Comparison of ENCODE assay signal across 11 cellular contexts in genomic region chr1:183480971-183481431, GRCh38. TPM values are rescaled to one million over a fixed set of nuclear protein-coding genes. Genes with fewer than 3 reads are reported as not detected.
DNase-seq lines count a peak whose midpoint lies in the region; ATAC-seq, FAIRE-seq and TF ChIP-seq lines count a peak whose summit lies in the region.
"Had no signal": no experiment of that assay in that cellular context is flagged by ENCODE, and none has a peak within 500 bp of the region (broad histone marks: within the 10 kb centered on the region; RNA-seq: fewer than 3 reads in every experiment).

No MANE protein-coding gene starts in this region.

- H3K9me3 ChIP-seq in right lobe of liver (no peaks in the 10 kb centered on the region), HepG2 (ENCODE audit: low read length) (no peaks in the 10 kb centered on the region), WERI-Rb-1 (ENCODE audit: severe bottlenecking) (no peaks in the 10 kb centered on the region)

- H3K4me3 ChIP-seq in right lobe of liver (no peak overlapping the region), HepG2 (replicated peaks in 1 of 3; ENCODE audit: insufficient read depth in 1 of 3, low read depth in 2 of 3, low read length in 3 of 3) (no peak overlapping the region), WERI-Rb-1 (ENCODE audit: low read depth, low read length) (no peak overlapping the region)

- no peaks in the 10 kb centered on the region for H3K36me3 Mint-ChIP-seq in type B pancreatic cell

- 46% methylated on average over 1 of the region's 1 CpG for WGBS in right lobe of liver (ENCODE audit: insufficient coverage, low coverage, low lambda C conversion rate, missing lambda C conversion rate)
- 100% methylated on average over 1 of the region's 1 CpG for WGBS in HepG2 (ENCODE audit: low lambda C conversion rate)

- in situ Hi-C loops in HepG2 (cut with HindIII; ENCODE audit: extremely low pct_ligation_motif_present, low pct_unique_long_range_greater_than_20kb), result no loop called here

- peaks cover 99% of the 10 kb centered on the region for H3K79me2 ChIP-seq in HepG2 (ENCODE audit: insufficient read depth, low read length)

- TF ChIP-seq CTCF in right lobe of liver (IDR thresholded peaks at IDR 0.05), result no peak
- TF ChIP-seq CTCF in HepG2 (CRISPR knock-in tag; IDR thresholded peaks at IDR 0.05), result no peak
- no peak for TF ChIP-seq CTCF in WERI-Rb-1 (IDR thresholded peaks at IDR 0.05; ENCODE audit: low read depth, low read length)
- no peak for TF ChIP-seq CTCF in type B pancreatic cell (conservative IDR thresholded peaks at IDR 0.05)

- no peak overlapping the region for H3K27ac ChIP-seq in right lobe of liver
- H3K27ac ChIP-seq in HepG2 (ENCODE audit: extremely low read length, insufficient read depth, low read length), result no peak overlapping the region
- peak overlapping the region; percentile 15 for H3K27ac ChIP-seq in WERI-Rb-1

- TF ChIP-seq POLR2A in right lobe of liver (IDR thresholded peaks at IDR 0.05) (no peak), HepG2 (IDR thresholded peaks at IDR 0.05; ENCODE audit: insufficient read depth in 1 of 2, low read depth in 2 of 2, low read length in 2 of 2) (no peak)

- DNase-seq in right lobe of liver (no peak), HepG2 (ENCODE audit: low spot score) (no peak), WERI-Rb-1 (no peak), type B pancreatic cell (ENCODE audit: extremely low spot score, unreplicated experiment) (no peak), NK-92 (lab: John Stamatoyannopoulos, UW; ENCODE audit: unreplicated experiment) (no peak), T-helper 9 cell (no peak), NCI-H524 (lab: John Stamatoyannopoulos, UW) (no peak)
- DNase-seq: NCI-H510A treated with DMSO at 0.1 percent for 48 hours had no signal

- H3K27me3 Mint-ChIP-seq in type B pancreatic cell, result no peaks in the 10 kb centered on the region
- H3K27me3 Mint-ChIP-seq: brain had no signal

- H3K4me1 ChIP-seq in right lobe of liver (peaks cover 0 to 19% (median 2%) of the 10 kb centered on the region in 4 donors), HepG2 (ENCODE audit: insufficient read depth, low read length) (peaks cover 32% of the 10 kb centered on the region)

- H3K4me3 Mint-ChIP-seq in type B pancreatic cell, result no peak overlapping the region
- H3K4me3 Mint-ChIP-seq: neural crest cell had no signal

- no peak overlapping the region for H3K9ac ChIP-seq in HepG2 (ENCODE audit: insufficient read depth, low read depth, low read length)

- BruUV-seq in HepG2 (replicated peaks; lab: Mats Ljungman, UMichigan), result no TSS peak

- no peak overlapping the region for H2AFZ ChIP-seq in HepG2 (ENCODE audit: low read length)

- FAIRE-seq in HepG2 (lab: Jason Lieb, UNC), result no peak

- ATAC-seq in right lobe of liver, result peak in 3 of 4 donors; percentile 32 to 61 (median 43)
- ATAC-seq in HepG2, result no peak
- peak; percentile 48 for ATAC-seq in HG03025 (IDR thresholded peaks at IDR 0.05; ENCODE audit: low FRiP score, unreplicated experiment)

- no peak for TF ChIP-seq EP300 in HepG2 (IDR thresholded peaks at IDR 0.05; ENCODE audit: low read depth in 2 of 2, low read length in 2 of 2)
- TF ChIP-seq EP300 in HepG2 (CRISPR knock-in tag; IDR thresholded peaks at IDR 0.05; ENCODE audit: borderline replicate concordance), result no peak

- H3K4me1 Mint-ChIP-seq in type B pancreatic cell (ENCODE audit: unreplicated experiment), result peaks cover 23% of the 10 kb centered on the region

- TF ChIP-seq RAD21 in HepG2 (CRISPR knock-in tag; IDR thresholded peaks at IDR 0.05), result no peak

- no peaks in the 10 kb centered on the region for H3K27me3 ChIP-seq in right lobe of liver
- H3K27me3 ChIP-seq in HepG2 (ENCODE audit: control insufficient read depth in 1 of 2, insufficient read depth in 2 of 2, low read length in 2 of 2), result no peaks in the 10 kb centered on the region
- no peaks in the 10 kb centered on the region for H3K27me3 ChIP-seq in WERI-Rb-1 (ENCODE audit: insufficient read depth, low read depth, severe bottlenecking)

- CTCF ChIA-PET in HepG2 (lab: Yijun Ruan, JAX; ENCODE audit: low intra/inter-chr PET ratio, low total read pairs), result no interaction called here

- H4K20me1 ChIP-seq in HepG2 (ENCODE audit: insufficient read depth, low read length), result peaks cover 12% of the 10 kb centered on the region

- no peaks in the 10 kb centered on the region for H3K9me3 Mint-ChIP-seq in type B pancreatic cell
- H3K9me3 Mint-ChIP-seq: brain, neural crest cell had no signal

- POLR2A ChIA-PET in HepG2 (lab: Yijun Ruan, JAX), result no interaction called here

- H3K36me3 ChIP-seq in right lobe of liver, result no peaks in the 10 kb centered on the region
- peaks cover 0 to 4% of the 10 kb centered on the region in 2 experiments; a peak in 1 of 5 replicates for H3K36me3 ChIP-seq in HepG2 (replicated peaks in 1 of 2; ENCODE audit: control insufficient read depth in 1 of 2, insufficient read depth in 2 of 2, low read length in 2 of 2)
- H3K36me3 ChIP-seq in WERI-Rb-1, result no peaks in the 10 kb centered on the region; the same call in 1 of the 2 replicates

- peak overlapping the region; percentile 34 for H3K27ac Mint-ChIP-seq in type B pancreatic cell
- H3K27ac Mint-ChIP-seq: brain had no signal

- no peak overlapping the region for H3K4me2 ChIP-seq in HepG2 (ENCODE audit: low read depth, low read length)

- intact Hi-C loops in right lobe of liver (cut with DNase I) (no loop called here), HepG2 (cut with micrococcal nuclease; ENCODE audit: unreplicated experiment) (no loop called here)

TF ChIP-seq in HepG2, 621 proteins besides CTCF, POLR2A, EP300 and RAD21:
- TF ChIP-seq HINFP (CRISPR knock-in tag; IDR thresholded peaks at IDR 0.05; ENCODE audit: low read depth), result no peak
- TF ChIP-seq ZNF556 (CRISPR knock-in tag; IDR thresholded peaks at IDR 0.05; ENCODE audit: borderline replicate concordance), result no peak
- TF ChIP-seq ZFP36L1 (CRISPR knock-in tag; IDR thresholded peaks at IDR 0.05), result no peak
- no peak for TF ChIP-seq FOXK2 (IDR thresholded peaks at IDR 0.05)

RNA-seq across cellular contexts. Expression of gene SMG7, which starts 8.7 kb away (rescaled TPM):
- total RNA-seq in right lobe of liver (10 to 100 TPM; 23.5 to 35.3 (median 25.2) TPM), HepG2 (2016; rRNA removed; fragmentation: Illumina TruSeq; extraction: Trizol) (14.9 and 40.3 TPM in 2 replicates), type B pancreatic cell (ENCODE audit: low replicate concordance) (63.4 and 69.6 TPM in 2 replicates)
- total RNA-seq in HepG2 (2016; cell fraction: cytosol; rRNA removed; fragmentation: Illumina TruSeq; extraction: Trizol; ENCODE audit: low read depth), result 6.7 and 8.4 TPM in 2 replicates
- 11.5 and 40.7 TPM in 2 replicates for total RNA-seq in HepG2 (2016; cell fraction: insoluble cytoplasmic fraction; rRNA removed; fragmentation: Illumina TruSeq; extraction: Trizol)
- 27.0 and 30.3 TPM in 2 replicates for total RNA-seq in HepG2 (2016; cell fraction: membrane; rRNA removed; fragmentation: Illumina TruSeq; extraction: Trizol)
- total RNA-seq in HepG2 (2016; cell fraction: nucleus; rRNA removed; fragmentation: Illumina TruSeq; extraction: Trizol), result 30.8 and 47.3 TPM in 2 replicates
- polyA plus RNA-seq in HepG2 (2011; rRNA removed), result 26.7 and 27.9 TPM in 2 replicates
- polyA plus RNA-seq in HepG2 (2011; cell fraction: cytosol; rRNA removed), result 18.9 and 24.6 TPM in 2 replicates
- polyA plus RNA-seq in HepG2 (2011; cell fraction: nucleus; rRNA removed), result 23.4 and 23.5 TPM in 2 replicates
- polyA plus RNA-seq in HepG2 (2012), result 21.7 and 23.7 TPM in 2 replicates
- 3.2 and 3.5 TPM in 2 replicates for polyA plus RNA-seq in HepG2 (2016; cell fraction: cytosol; fragmentation: Illumina TruSeq; extraction: Trizol; ENCODE audit: low read depth)
- 37.8 and 45.7 TPM in 2 replicates for polyA plus RNA-seq in HepG2 (2016; cell fraction: insoluble cytoplasmic fraction; fragmentation: Illumina TruSeq; extraction: Trizol; ENCODE audit: low read depth)
- polyA plus RNA-seq in HepG2 (2016; cell fraction: membrane; fragmentation: Illumina TruSeq; extraction: Trizol; ENCODE audit: low read depth), result 18.6 and 19.6 TPM in 2 replicates
- 37.2 and 38.7 TPM in 2 replicates for polyA plus RNA-seq in HepG2 (2016; cell fraction: nucleus; fragmentation: Illumina TruSeq; extraction: Trizol; ENCODE audit: insufficient read depth, low read depth)
- 54.5 and 105 TPM in 2 replicates for polyA minus RNA-seq in HepG2 (2011; rRNA and poly(A)+ RNA removed; ENCODE audit: low replicate concordance)
- 27.0 and 29.1 TPM in 2 replicates for polyA minus RNA-seq in HepG2 (2011; cell fraction: cytosol; rRNA and poly(A)+ RNA removed)
- 59.1 and 76.2 TPM in 2 replicates for polyA minus RNA-seq in HepG2 (2011; cell fraction: nucleus; rRNA and poly(A)+ RNA removed)
